In the genomic region with DNA sequence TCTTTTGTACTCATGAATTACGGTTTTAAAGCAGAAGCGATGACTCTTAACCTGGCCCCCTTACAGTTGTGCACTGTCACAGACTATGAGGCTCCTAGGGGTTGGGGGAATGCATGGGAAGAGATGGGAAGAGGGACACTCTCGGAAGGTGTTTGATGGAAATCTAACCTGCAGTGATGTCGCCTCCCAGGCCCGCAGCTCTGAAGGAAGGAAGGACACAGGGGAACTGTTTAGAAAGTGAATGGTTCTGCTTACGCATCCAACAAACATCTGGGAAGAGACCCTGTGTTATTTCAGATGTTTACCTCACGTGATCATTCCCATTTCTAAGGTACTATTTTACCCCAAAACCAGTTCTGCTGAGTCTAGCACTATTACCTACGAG, we compare ENCODE assay signal across 24 cellular contexts. TPM values are rescaled to one million over a fixed set of nuclear protein-coding genes. Genes with fewer than 3 reads are reported as not detected.
"Had no signal": no experiment of that assay in that cellular context is flagged by ENCODE, and none has a peak within 500 bp of the region (broad histone marks: within the 10 kb centered on the region; RNA-seq: fewer than 3 reads in every experiment).

No MANE protein-coding gene starts in this region.

- H3K9me3 ChIP-seq: adrenal gland, ascending aorta, colonic mucosa, heart right ventricle, lower lobe of right lung, pancreas, psoas muscle, right atrium auricular region, upper lobe of right lung had no signal

- H3K4me1 ChIP-seq: adrenal gland, ascending aorta, colonic mucosa, heart right ventricle, lower lobe of right lung, pancreas, psoas muscle, right atrium auricular region, upper lobe of right lung had no signal

- FAIRE-seq: pancreas, TTC549 had no signal

- H3K27ac ChIP-seq: adrenal gland, ascending aorta, colonic mucosa, dorsolateral prefrontal cortex, heart right ventricle, lower lobe of right lung, pancreas, psoas muscle, right atrium auricular region, upper lobe of right lung had no signal

- H3K4me1 Mint-ChIP-seq: natural killer cell, T-cell had no signal

- H3K36me3 Mint-ChIP-seq: natural killer cell had no signal

- H3K4me3 ChIP-seq: adrenal gland, ascending aorta, colonic mucosa, dorsolateral prefrontal cortex, heart right ventricle, lower lobe of right lung, pancreas, psoas muscle, right atrium auricular region, upper lobe of right lung had no signal

- H3K27ac Mint-ChIP-seq: activated CD8-positive, alpha-beta T cell treated with anti-CD3 and anti-CD28 coated beads, Interleukin-2, amount 10 ng/mL, durations not matched to agents 7 days and 5 days; activated naive CD8-positive, alpha-beta T cell; natural killer cell had no signal

- DNase-seq: activated CD4-positive, alpha-beta T cell treated with anti-CD3 and anti-CD28 coated beads for 48 hours; activated CD8-positive, alpha-beta T cell treated with anti-CD3 and anti-CD28 coated beads, Interleukin-2, amount 10 ng/mL, durations not matched to agents 7 days and 5 days; activated gamma-delta T cell treated with Interleukin-2 at 50 U/mL for 16 hours; activated T-cell treated with anti-CD3 and anti-CD28 coated beads, Interleukin-2, amount 50 U/mL, for 1 hour; adrenal gland; central memory CD4-positive, alpha-beta T cell; colonic mucosa; dorsolateral prefrontal cortex; heart right ventricle; lower lobe of right lung; natural killer cell; pancreas; psoas muscle; stimulated activated CD4-positive, alpha-beta T cell treated with anti-CD3 and anti-CD28 coated beads, Interleukin-4, amount 100 ng/mL, for 24 hours; stimulated activated naive CD8-positive, alpha-beta T cell treated with anti-CD3 and anti-CD28 coated beads, Interleukin-15, Interleukin-2, amounts not matched to agents 100 U/mL and 50 U/mL, for 24 hours; T-cell; upper lobe of right lung had no signal

- H3K9me3 Mint-ChIP-seq: natural killer cell, T-cell had no signal

- H3K4me3 Mint-ChIP-seq: activated CD8-positive, alpha-beta T cell treated with anti-CD3 and anti-CD28 coated beads, Interleukin-2, amount 10 ng/mL, durations not matched to agents 7 days and 5 days; activated naive CD8-positive, alpha-beta T cell; natural killer cell; T-cell had no signal

- H3K36me3 ChIP-seq: adrenal gland, colonic mucosa had no signal

- H3K27me3 Mint-ChIP-seq: activated naive CD8-positive, alpha-beta T cell; T-cell had no signal

- H3K27me3 ChIP-seq: adrenal gland, ascending aorta, colonic mucosa, dorsolateral prefrontal cortex, heart right ventricle, pancreas, right atrium auricular region, upper lobe of right lung had no signal

- ATAC-seq: activated CD8-positive, alpha-beta T cell treated with anti-CD3 and anti-CD28 coated beads, Interleukin-2, amount 10 ng/mL, durations not matched to agents 7 days and 5 days; heart right ventricle; lower lobe of right lung; natural killer cell; pancreas; psoas muscle; stimulated activated naive CD8-positive, alpha-beta T cell treated with anti-CD3 and anti-CD28 coated beads, Interleukin-15, Interleukin-2, amounts not matched to agents 100 U/mL and 50 U/mL, for 24 hours; T-cell; upper lobe of right lung had no signal

RNA-seq across cellular contexts. Expression of a gene that starts 48.0 kb away (rescaled TPM):
- total RNA-seq: ascending aorta, epithelial cell of proximal tubule, fibroblast of villous mesenchyme, kidney epithelial cell, right atrium auricular region had no signal

RNA-seq across cellular contexts. Expression of a gene that starts 54.4 kb away (rescaled TPM):
- total RNA-seq: ascending aorta had no signal
